ENCODE assay signal across 8 cellular contexts in the genomic region with DNA sequence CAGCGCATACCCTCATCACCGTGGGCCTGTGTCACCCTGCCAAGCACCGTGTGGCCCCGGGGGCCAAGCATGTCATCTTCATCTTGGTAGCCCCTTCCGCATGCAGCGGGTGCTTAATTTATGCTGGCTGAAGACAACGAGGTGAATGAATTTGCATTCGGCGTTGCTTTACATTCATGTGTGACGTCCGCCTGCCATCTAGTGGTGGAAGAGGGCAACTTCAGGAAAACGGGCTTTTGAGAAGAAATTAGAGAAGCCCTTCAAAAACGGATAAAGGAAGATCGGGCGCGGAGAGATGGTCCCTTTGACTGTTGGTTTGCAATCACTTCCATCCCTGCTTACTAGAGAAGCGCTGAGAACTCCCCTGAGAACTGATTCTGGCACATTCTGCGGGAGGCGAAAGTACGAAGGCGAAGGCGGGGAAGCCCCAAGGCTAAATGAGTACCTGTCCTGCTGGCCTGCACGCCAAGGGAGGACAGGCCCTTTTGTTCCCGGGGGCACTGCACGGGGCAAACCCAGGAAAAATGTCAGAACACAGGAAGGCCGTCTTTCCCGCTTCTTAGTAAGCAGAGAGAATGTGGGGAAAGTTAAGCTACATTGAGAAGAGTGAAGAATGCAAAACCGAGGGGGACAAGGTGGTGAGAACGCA.
DNase-seq lines count a peak whose midpoint lies in the region; ATAC-seq and TF ChIP-seq lines count a peak whose summit lies in the region.

No MANE protein-coding gene starts in this region.

- H3K27me3 ChIP-seq in lung (ENCODE audit: control insufficient read depth, insufficient read depth): no peaks in the 10 kb centered on the region

- H3K9me3 ChIP-seq in lung (ENCODE audit: control insufficient read depth in 2 of 2, insufficient read depth in 1 of 2, low read length in 1 of 2): peaks cover 0 to 2% of the 10 kb centered on the region in 2 donors

- H3K27ac ChIP-seq in lung (ENCODE audit: low read depth in 1 of 2, low read length in 1 of 2): no peak overlapping the region

- peak; percentile 53 for DNase-seq in activated gamma-delta T cell treated with Interleukin-2 at 50 U/mL for 16 hours
- no peak for DNase-seq in activated gamma-delta T cell (lab: John Stamatoyannopoulos, UW)
- DNase-seq in NCI-H460 (ENCODE audit: extremely low read depth, low read depth): peak; percentile 56
- peak; percentile 81 for DNase-seq in activated CD4-positive, alpha-beta T cell treated with anti-CD3 and anti-CD28 coated beads for 48 hours
- DNase-seq in dedifferentiated amniotic fluid mesenchymal stem cell (ENCODE audit: extremely low spot score): peak; percentile 78
- DNase-seq in lung (ENCODE audit: low spot score): peak; percentile 63
- peak; percentile 46 to 50 (median 47) for DNase-seq in stimulated activated CD4-positive, alpha-beta T cell treated with anti-CD3 and anti-CD28 coated beads, TNF-alpha, amount 100 ng/mL, for 48 hours (ENCODE audit: low read depth in 3 of 3)

- H3K4me1 ChIP-seq in lung (ENCODE audit: control insufficient read depth in 2 of 2, insufficient read depth in 2 of 2, low read length in 2 of 2): peaks cover 0 to 9% of the 10 kb centered on the region in 2 donors

- TF ChIP-seq CTCF in lung (IDR thresholded peaks at IDR 0.05; ENCODE audit: control extremely low read depth, extremely low read depth): peak; percentile 77

- WGBS in lung, 2 donors: 28 to 31% methylated on average over 29 of the region's 29 CpGs

- no peak overlapping the region for H3K4me3 ChIP-seq in lung

- ATAC-seq in HG03342 (IDR thresholded peaks at IDR 0.05; ENCODE audit: unreplicated experiment) (peak; percentile 65), lung (ENCODE audit: insufficient read depth, low FRiP score) (peak; percentile 53)

- no peaks in the 10 kb centered on the region for H3K36me3 ChIP-seq in lung (ENCODE audit: control insufficient read depth in 2 of 2, insufficient read depth in 2 of 2, low read length in 2 of 2)
